In genomic region chr14:73457935-73458218, GRCh38 we compare ENCODE assay signal across 8 cellular contexts. TPM values are rescaled to one million over a fixed set of nuclear protein-coding genes. Genes with fewer than 3 reads are reported as not detected.
A peak's percentile ranks its signal among the peaks of the same experiment; 100 is the strongest.
DNase-seq lines count a peak whose midpoint lies in the region; ATAC-seq and TF ChIP-seq lines count a peak whose summit lies in the region.

No MANE protein-coding gene starts in this region.

- DNase-seq in SK-N-SH, result peak; percentile 47
- no peak for DNase-seq in epithelial cell of proximal tubule (ENCODE audit: low read depth)
- DNase-seq in CD1c-positive myeloid dendritic cell (ENCODE audit: extremely low spot score), result no peak
- DNase-seq in cerebellum (ENCODE audit: low spot score), result no peak

- H3K4me1 ChIP-seq in ACC112 (ENCODE audit: control insufficient read depth, insufficient read depth, low read length, unreplicated experiment), result peaks cover 58% of the 10 kb centered on the region
- H3K4me1 ChIP-seq in SK-N-SH (ENCODE audit: control insufficient read depth in 1 of 2, insufficient read depth in 2 of 2, low read depth in 1 of 2, low read length in 1 of 2), result peaks cover 33 to 69% of the 10 kb centered on the region in 2 experiments
- H3K4me1 ChIP-seq in neutrophil (ENCODE audit: control insufficient read depth in 1 of 2, insufficient read depth in 1 of 2, low read depth in 1 of 2, low read length in 1 of 2), result peaks cover 81 to 83% of the 10 kb centered on the region in 2 experiments

- H3K27ac ChIP-seq in ACC112 (ENCODE audit: low read depth, low read length) (peak overlapping the region; percentile 66), SK-N-SH (ENCODE audit: low read depth in 2 of 2, low read length in 1 of 2) (peak overlapping the region; percentile 76 to 83), neutrophil (peak overlapping the region; percentile 90)

- peak overlapping the region; percentile 91 for H3K4me3 ChIP-seq in ACC112 (ENCODE audit: low read depth, low read length)
- H3K4me3 ChIP-seq in SK-N-SH (ENCODE audit: low read depth in 2 of 2, low read length in 1 of 2), result peak overlapping the region; percentile 82 to 97
- peak overlapping the region; percentile 90 for H3K4me3 ChIP-seq in epithelial cell of proximal tubule (ENCODE audit: low read depth, low read length)
- peak overlapping the region; percentile 94 for H3K4me3 ChIP-seq in neutrophil (ENCODE audit: low read depth in 1 of 2, low read length in 1 of 2)

- no peak for TF ChIP-seq RAD21 in SK-N-SH (IDR thresholded peaks at IDR 0.05; ENCODE audit: low read length)

- peaks cover 23% of the 10 kb centered on the region for H4K20me1 ChIP-seq in SK-N-SH (ENCODE audit: insufficient read depth)

- CTCF ChIA-PET in SK-N-SH (lab: Yijun Ruan, JAX), result interaction anchor here (1.0 to 2.1 kb wide), 4 partner anchors 14 to 163 kb away, joined by 3 to 14 read pairs (median 4); partner anchors contain the start of gene RIOX1

- H3K79me2 ChIP-seq in ACC112 (ENCODE audit: control insufficient read depth, insufficient read depth, low read length, unreplicated experiment), result peaks cover 60% of the 10 kb centered on the region
- H3K79me2 ChIP-seq in SK-N-SH (ENCODE audit: insufficient read depth), result peaks cover 55% of the 10 kb centered on the region

- ATAC-seq in GM21381 (IDR thresholded peaks at IDR 0.05; ENCODE audit: unreplicated experiment) (peak; percentile 5), GM18858 (IDR thresholded peaks at IDR 0.05; ENCODE audit: unreplicated experiment) (no peak)

- H3K36me3 ChIP-seq in ACC112 (ENCODE audit: insufficient read depth, low read length), result no peaks in the 10 kb centered on the region
- H3K36me3 ChIP-seq in SK-N-SH (replicated peaks in 1 of 2; ENCODE audit: control insufficient read depth in 1 of 2, insufficient read depth in 2 of 2, low read length in 1 of 2), result no peaks in the 10 kb centered on the region
- H3K36me3 ChIP-seq in neutrophil, result peaks cover 36% of the 10 kb centered on the region

- no peaks in the 10 kb centered on the region for H3K9me3 ChIP-seq in SK-N-SH
- no peaks in the 10 kb centered on the region for H3K9me3 ChIP-seq in neutrophil

- H3K27me3 ChIP-seq in ACC112 (ENCODE audit: insufficient read depth, low read length), result no peaks in the 10 kb centered on the region
- no peaks in the 10 kb centered on the region for H3K27me3 ChIP-seq in SK-N-SH (ENCODE audit: insufficient read depth)
- no peaks in the 10 kb centered on the region for H3K27me3 ChIP-seq in neutrophil

- TF ChIP-seq EP300 in SK-N-SH (IDR thresholded peaks at IDR 0.05; ENCODE audit: borderline replicate concordance in 1 of 2, low read depth in 1 of 2, low read length in 1 of 2), result no peak

- peaks cover 42% of the 10 kb centered on the region for H3F3A ChIP-seq in SK-N-SH (replicated peaks; ENCODE audit: insufficient read depth)

- H3K4me2 ChIP-seq in SK-N-SH, result peak overlapping the region; percentile 82

- no peak for TF ChIP-seq CTCF in SK-N-SH (IDR thresholded peaks at IDR 0.05)
- no peak for TF ChIP-seq CTCF in epithelial cell of proximal tubule (conservative IDR thresholded peaks at IDR 0.05; ENCODE audit: low read depth, low read length)
- TF ChIP-seq CTCF in neutrophil (IDR thresholded peaks at IDR 0.05), result no peak

- POLR2A ChIA-PET in SK-N-SH (lab: Yijun Ruan, JAX), result interaction anchor here (1.3 to 2.2 kb wide), 2 partner anchors 14 kb away, joined by 5 to 8 read pairs; no protein-coding TSS in a partner anchor

- WGBS in SK-N-SH (ENCODE audit: low lambda C conversion rate), result 0% methylated on average over 13 of the region's 19 CpGs

- H2AFZ ChIP-seq in ACC112 (ENCODE audit: low read length, unreplicated experiment), result peak overlapping the region; percentile 89
- H2AFZ ChIP-seq in SK-N-SH (ENCODE audit: low read depth), result peak overlapping the region; percentile 80

- H3K9me2 ChIP-seq in SK-N-SH, result no peaks in the 10 kb centered on the region

- H3K9ac ChIP-seq in SK-N-SH, result peak overlapping the region; percentile 72

TF ChIP-seq in SK-N-SH, 30 proteins besides CTCF, POLR2A, EP300 and RAD21:
- no peak for TF ChIP-seq MXI1 (IDR thresholded peaks at IDR 0.05; ENCODE audit: low read depth, low read length)
- TF ChIP-seq RXRA (IDR thresholded peaks at IDR 0.05; ENCODE audit: borderline replicate concordance, low read depth), result 0 out of 2 replicates have a peak, but pooled peaks have one; percentile 10
- 0 out of 2 replicates have a peak, but pooled peaks have one; percentile 14 for TF ChIP-seq ELF1 (IDR thresholded peaks at IDR 0.05)

RNA-seq across cellular contexts. Expression of gene NUMB, which starts 0.5 kb away (rescaled TPM):
- 58.4 and 70.8 TPM in 2 replicates for polyA plus RNA-seq in SK-N-SH (2012; rRNA removed)
- polyA plus RNA-seq in SK-N-SH (2012; cell fraction: cytosol; rRNA removed), result 45.8 and 48.6 TPM in 2 replicates
- 114 and 116 TPM in 2 replicates for polyA plus RNA-seq in SK-N-SH (2012; cell fraction: nucleus; rRNA removed)
- total RNA-seq in epithelial cell of proximal tubule (22.2 and 23.1 TPM in 2 replicates), cerebellum (34.5 TPM)

RNA-seq across cellular contexts. Expression of gene RIOX1, which starts 32.9 kb away (rescaled TPM):
- 10.2 and 11.2 TPM in 2 replicates for polyA plus RNA-seq in SK-N-SH (2012; rRNA removed)
- 6.2 and 9.4 TPM in 2 replicates for polyA plus RNA-seq in SK-N-SH (2012; cell fraction: cytosol; rRNA removed)
- 7.0 and 7.6 TPM in 2 replicates for polyA plus RNA-seq in SK-N-SH (2012; cell fraction: nucleus; rRNA removed)
- 19.7 and 32.6 TPM in 2 replicates for total RNA-seq in epithelial cell of proximal tubule
- total RNA-seq in cerebellum, result 18.6 TPM
